9 cellular contexts compared by ENCODE assay signal in the genomic region with DNA sequence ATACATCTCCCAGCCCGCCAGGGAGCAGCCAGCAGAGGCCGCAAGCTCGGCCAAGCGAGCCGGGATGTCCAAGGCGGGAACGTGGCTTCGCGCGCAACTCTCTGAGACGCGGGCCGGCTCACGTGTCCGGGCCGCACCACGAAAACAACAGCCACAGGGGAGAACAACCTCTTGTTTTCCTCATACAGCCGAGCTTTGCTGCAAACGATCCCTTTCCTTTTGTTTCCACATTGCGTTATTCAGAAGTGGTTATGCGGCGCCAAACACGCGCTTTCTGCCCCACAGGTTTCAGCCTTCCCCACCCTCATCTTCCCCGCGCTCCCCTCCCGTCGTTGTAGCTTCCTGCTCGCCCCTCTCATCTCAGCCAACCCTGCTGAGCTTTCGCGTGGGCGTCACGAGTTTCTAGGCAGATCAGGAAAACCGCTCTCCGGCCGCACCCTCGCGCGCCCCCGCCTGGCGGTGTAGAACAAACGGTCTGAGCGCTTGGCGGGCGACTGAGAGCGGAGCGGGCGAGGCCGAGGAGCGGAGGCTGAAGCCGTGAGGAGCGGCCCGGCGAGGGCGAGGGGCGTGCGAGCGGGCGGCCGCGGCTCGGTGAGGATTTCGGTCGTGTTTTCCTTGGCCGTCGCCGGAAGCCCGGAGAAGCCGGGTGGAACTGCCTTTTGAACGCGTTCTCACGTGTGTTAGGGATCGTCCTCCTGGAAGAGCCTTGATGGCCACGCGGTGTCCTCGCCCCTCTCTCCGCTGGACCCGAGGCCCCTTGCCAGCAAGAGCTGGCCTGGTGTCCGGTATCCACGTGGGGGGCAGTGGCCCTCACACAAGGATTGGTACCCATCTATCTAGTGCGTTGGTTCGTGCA. TPM values are rescaled to one million over a fixed set of nuclear protein-coding genes. Genes with fewer than 3 reads are reported as not detected.
DNase-seq lines count a peak whose midpoint lies in the region; ATAC-seq and TF ChIP-seq lines count a peak whose summit lies in the region.
"Had no signal": no experiment of that assay in that cellular context is flagged by ENCODE, and none has a peak within 500 bp of the region (broad histone marks: within the 10 kb centered on the region; RNA-seq: fewer than 3 reads in every experiment).

No MANE protein-coding gene starts in this region.

- H3K27ac Mint-ChIP-seq in activated T-cell treated with anti-CD3 and anti-CD28 coated beads, Interleukin-2, amount 50 U/mL, for 24 hours: peak overlapping the region; percentile 96

- H3K27me3 ChIP-seq in esophagus muscularis mucosa (no peaks in the 10 kb centered on the region), muscle layer of duodenum (ENCODE audit: low read depth, low read length) (no peaks in the 10 kb centered on the region)

- no peak for TF ChIP-seq EP300 in esophagus muscularis mucosa (IDR thresholded peaks at IDR 0.05)

- no peaks in the 10 kb centered on the region for H3K9me3 ChIP-seq in esophagus muscularis mucosa
- no peaks in the 10 kb centered on the region for H3K9me3 ChIP-seq in muscle layer of duodenum (ENCODE audit: control insufficient read depth in 1 of 2, low read length in 2 of 2)

- H3K4me3 Mint-ChIP-seq in activated T-cell treated with anti-CD3 and anti-CD28 coated beads, Interleukin-2, amount 50 U/mL, for 24 hours: peak overlapping the region; percentile 68

- no peaks in the 10 kb centered on the region for H3K36me3 Mint-ChIP-seq in activated T-cell treated with anti-CD3 and anti-CD28 coated beads, Interleukin-2, amount 50 U/mL, for 24 hours (ENCODE audit: low read depth)

- H3K27me3 Mint-ChIP-seq in activated T-cell treated with anti-CD3 and anti-CD28 coated beads, Interleukin-2, amount 50 U/mL, for 24 hours: no peaks in the 10 kb centered on the region

- TF ChIP-seq POLR2A in esophagus muscularis mucosa (IDR thresholded peaks at IDR 0.05; ENCODE audit: low read depth): no peak

- peaks cover 23% of the 10 kb centered on the region for H3K4me1 Mint-ChIP-seq in activated T-cell treated with anti-CD3 and anti-CD28 coated beads, Interleukin-2, amount 50 U/mL, for 24 hours (ENCODE audit: low read depth)

- peak; percentile 86 for DNase-seq in GM12864 (ENCODE audit: low read depth)
- DNase-seq in NOMO-1 (lab: John Stamatoyannopoulos, UW; ENCODE audit: unreplicated experiment in 2 of 2): peak; percentile 95 to 98
- DNase-seq in activated T-cell treated with anti-CD3 and anti-CD28 coated beads, Interleukin-2, amount 50 U/mL, for 24 hours: peak; percentile 98
- DNase-seq in esophagus muscularis mucosa (ENCODE audit: extremely low spot score): peak; percentile 98
- DNase-seq in stimulated activated CD8-positive, alpha-beta memory T cell treated with anti-CD3 and anti-CD28 coated beads, Interleukin-4, amount 100 ng/mL, for 48 hours: peak; percentile 99
- no peak for DNase-seq in cortex of kidney (lab: John Stamatoyannopoulos, UW)

- whole genome bisulfite sequencing in esophagus muscularis mucosa: 28% methylated on average over 49 of the region's 82 CpGs

- TF ChIP-seq CTCF in GM12864 (IDR thresholded peaks at IDR 0.05; ENCODE audit: low read depth, low read length, missing control alignments) (peak; percentile 76), esophagus muscularis mucosa (IDR thresholded peaks at IDR 0.05) (peak; percentile 65 to 83 (median 73))

- H3K36me3 ChIP-seq in esophagus muscularis mucosa (no peaks in the 10 kb centered on the region), muscle layer of duodenum (ENCODE audit: control insufficient read depth in 1 of 2, insufficient read depth in 2 of 2, low read length in 2 of 2) (no peaks in the 10 kb centered on the region)

- intact Hi-C loops in esophagus muscularis mucosa (cut with DNase I): no loop called here

- ATAC-seq in HG02642 (IDR thresholded peaks at IDR 0.05; ENCODE audit: poor library complexity, unreplicated experiment): peak; percentile 88

- peak overlapping the region; percentile 42 for H3K4me3 ChIP-seq in GM12864 (ENCODE audit: low read depth, low read length)
- H3K4me3 ChIP-seq in esophagus muscularis mucosa: peak overlapping the region; percentile 40 to 49 (median 44)
- H3K4me3 ChIP-seq in muscle layer of duodenum (ENCODE audit: low read depth in 1 of 2, low read length in 2 of 2): peak overlapping the region; percentile 37 to 45

- H3K9me3 Mint-ChIP-seq in activated T-cell treated with anti-CD3 and anti-CD28 coated beads, Interleukin-2, amount 50 U/mL, for 24 hours: peaks cover 8% of the 10 kb centered on the region

- H3K4me1 ChIP-seq in esophagus muscularis mucosa (peaks cover 8 to 17% (median 16%) of the 10 kb centered on the region in 4 donors), muscle layer of duodenum (ENCODE audit: control insufficient read depth in 1 of 2, insufficient read depth in 2 of 2, low read length in 2 of 2) (peaks cover 0 to under 1% of the 10 kb centered on the region in 2 donors)

- H3K27ac ChIP-seq in esophagus muscularis mucosa (replicated peaks in 1 of 4) (peak overlapping the region; percentile 60 to 77 (median 64)), muscle layer of duodenum (ENCODE audit: low read length) (no peak overlapping the region)

RNA-seq across cellular contexts. Expression of gene SMARCD2, which starts 6.6 kb away (rescaled TPM):
- 100 to 1,000 TPM; 112 to 136 (median 127) TPM for total RNA-seq in esophagus muscularis mucosa

RNA-seq across cellular contexts. Expression of gene FTSJ3, which starts 21.6 kb away (rescaled TPM):
- 10 to 100 TPM; 46.8 to 72.4 (median 56.2) TPM for total RNA-seq in esophagus muscularis mucosa

RNA-seq across cellular contexts. Expression of gene PSMC5, which starts 21.8 kb away (rescaled TPM):
- 100 to 1,000 TPM in 1 of 4 donors, 10 to 100 TPM in 3; 71.2 to 117 (median 92.1) TPM for total RNA-seq in esophagus muscularis mucosa

RNA-seq across cellular contexts. Expression of gene CSH2, which starts 24.4 kb away (rescaled TPM):
- total RNA-seq in esophagus muscularis mucosa: not detected
- total RNA-seq: urinary bladder had no signal

RNA-seq across cellular contexts. Expression of gene GH2, which starts 32.7 kb away (rescaled TPM):
- total RNA-seq in esophagus muscularis mucosa: not detected
- total RNA-seq: urinary bladder had no signal
